In the genomic region with DNA sequence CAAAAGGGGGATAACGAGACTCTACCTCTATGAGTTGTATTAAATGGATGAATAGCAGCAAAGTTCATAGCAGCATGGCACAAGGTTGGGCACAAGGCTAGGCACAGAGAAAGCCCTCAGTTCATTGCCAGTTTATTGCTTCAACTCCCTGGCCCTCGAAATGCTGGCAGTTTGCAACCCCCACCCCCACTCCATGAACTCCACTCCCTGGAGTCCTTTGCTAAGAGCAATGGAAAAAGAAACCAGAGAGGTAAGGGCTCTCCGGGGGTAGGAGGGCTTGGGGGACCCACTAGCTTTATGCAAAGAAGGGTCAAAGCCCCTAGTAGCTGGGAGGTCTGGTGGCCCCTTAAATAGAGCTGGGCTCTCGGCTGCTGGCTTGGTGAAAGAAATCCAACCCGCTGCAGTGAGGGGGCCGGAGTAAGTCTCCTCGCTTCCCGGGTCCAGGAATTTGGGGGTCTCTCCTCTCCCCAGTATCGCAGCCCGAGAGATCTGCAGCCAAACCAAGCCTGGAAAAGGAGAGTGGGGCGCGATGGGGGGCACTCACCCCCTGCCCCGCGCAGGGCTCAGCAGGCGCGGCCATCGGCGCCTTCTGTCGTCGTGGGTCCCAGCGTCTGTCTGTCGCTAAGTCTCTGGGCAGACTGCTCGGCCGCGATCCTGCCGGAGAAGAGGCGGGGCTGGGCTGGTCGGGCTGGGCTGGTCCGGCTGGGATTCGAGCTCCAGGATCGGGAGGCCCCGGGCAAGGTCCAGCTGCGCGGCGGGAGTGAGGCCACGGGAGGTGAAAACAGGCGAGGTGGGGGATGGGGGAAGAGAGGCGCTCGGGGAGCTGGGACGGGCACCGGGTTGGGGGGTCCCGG, we compare ENCODE assay signal across 8 cellular contexts. TPM values are rescaled to one million over a fixed set of nuclear protein-coding genes. Genes with fewer than 3 reads are reported as not detected.
DNase-seq lines count a peak whose midpoint lies in the region; ATAC-seq, FAIRE-seq and TF ChIP-seq lines count a peak whose summit lies in the region.
"Not testable (repeated sequence)": the region's sequence is repeated elsewhere in the genome, so short reads cannot be mapped to it uniquely, and the experiment has no call there.

No MANE protein-coding gene starts in this region.

- not testable (repeated sequence) for H3K4me1 ChIP-seq in esophagus muscularis mucosa; left ventricle myocardium inferior; HepG2 (ENCODE audit: insufficient read depth, low read length); psoas muscle; upper lobe of right lung

- not testable (repeated sequence) for TF ChIP-seq CTCF in WERI-Rb-1 (IDR thresholded peaks at IDR 0.05; ENCODE audit: low read depth, low read length); astrocyte of the cerebellum (IDR thresholded peaks at IDR 0.05; ENCODE audit: low read depth, low read length, missing control alignments); esophagus muscularis mucosa (IDR thresholded peaks at IDR 0.05); left ventricle myocardium inferior (IDR thresholded peaks at IDR 0.05; ENCODE audit: borderline replicate concordance); HepG2 (CRISPR knock-in tag; IDR thresholded peaks at IDR 0.05); psoas muscle (IDR thresholded peaks at IDR 0.05); upper lobe of right lung (IDR thresholded peaks at IDR 0.05)

- in situ Hi-C loops in astrocyte of the cerebellum (cut with HindIII; ENCODE audit: low sequenced_read_pairs); HepG2 (cut with HindIII; ENCODE audit: extremely low pct_ligation_motif_present, low pct_unique_long_range_greater_than_20kb): not testable (repeated sequence)

- peak overlapping the region; percentile 58 for H3K4me2 ChIP-seq in HepG2 (ENCODE audit: low read depth, low read length)

- ATAC-seq in HepG2 (peak; percentile 98), psoas muscle (peak; percentile 53 to 81 (median 62)), upper lobe of right lung (peak; percentile 89)

- BruUV-seq in HepG2 (replicated peaks; lab: Mats Ljungman, UMichigan), result not testable (repeated sequence)

- H4K20me1 ChIP-seq in HepG2 (ENCODE audit: insufficient read depth, low read length), result not testable (repeated sequence)

- H3K36me3 ChIP-seq in H7 (replicated peaks; ENCODE audit: control insufficient read depth, insufficient read depth, low read length); WERI-Rb-1; esophagus muscularis mucosa; left ventricle myocardium inferior; HepG2 (replicated peaks in 1 of 2; ENCODE audit: control insufficient read depth in 1 of 2, insufficient read depth in 2 of 2, low read length in 2 of 2); psoas muscle (ENCODE audit: insufficient read depth in 1 of 2, low read depth in 1 of 2); upper lobe of right lung: not testable (repeated sequence)

- peak overlapping the region; percentile 26 for H3K4me3 ChIP-seq in H7 (ENCODE audit: insufficient read depth, low read depth, low read length)
- H3K4me3 ChIP-seq in WERI-Rb-1 (ENCODE audit: low read depth, low read length); psoas muscle; upper lobe of right lung: not testable (repeated sequence)
- H3K4me3 ChIP-seq in astrocyte of the cerebellum (ENCODE audit: low read depth, low read length), result peak overlapping the region; percentile 16
- peak overlapping the region; percentile 27 to 43 (median 32) for H3K4me3 ChIP-seq in esophagus muscularis mucosa
- peak overlapping the region; percentile 35 for H3K4me3 ChIP-seq in left ventricle myocardium inferior
- peak overlapping the region in 2 of 3 experiments; percentile 55 to 58; a peak in 3 of 6 replicates for H3K4me3 ChIP-seq in HepG2 (replicated peaks in 1 of 3; ENCODE audit: insufficient read depth in 1 of 3, low read depth in 2 of 3, low read length in 3 of 3)

- CTCF ChIA-PET in HepG2 (lab: Yijun Ruan, JAX; ENCODE audit: low intra/inter-chr PET ratio, low total read pairs), result not testable (repeated sequence)

- not testable (repeated sequence) for TF ChIP-seq POLR2A in esophagus muscularis mucosa (IDR thresholded peaks at IDR 0.05; ENCODE audit: low read depth); HepG2 (IDR thresholded peaks at IDR 0.05; ENCODE audit: insufficient read depth in 1 of 2, low read depth in 2 of 2, low read length in 2 of 2)

- POLR2A ChIA-PET in HepG2 (lab: Yijun Ruan, JAX), result not testable (repeated sequence)

- WGBS in esophagus muscularis mucosa, result 100% methylated on average over 1 of the region's 42 CpGs
- WGBS in HepG2 (ENCODE audit: low lambda C conversion rate), result 1% methylated on average over 10 of the region's 42 CpGs
- 12 to 40% (median 14%) methylated on average over 3 to 7 of the region's 42 CpGs for WGBS in psoas muscle, 3 donors

- not testable (repeated sequence) for TF ChIP-seq EP300 in esophagus muscularis mucosa (IDR thresholded peaks at IDR 0.05); HepG2 (IDR thresholded peaks at IDR 0.05; ENCODE audit: low read depth in 2 of 2, low read length in 2 of 2); HepG2 (CRISPR knock-in tag; IDR thresholded peaks at IDR 0.05; ENCODE audit: borderline replicate concordance)

- TF ChIP-seq RAD21 in HepG2 (CRISPR knock-in tag; IDR thresholded peaks at IDR 0.05), result not testable (repeated sequence)

- DNase-seq in H7; astrocyte of the cerebellum (ENCODE audit: low read depth); esophagus muscularis mucosa (ENCODE audit: extremely low spot score); left ventricle myocardium inferior; psoas muscle; upper lobe of right lung: not testable (repeated sequence)
- DNase-seq in WERI-Rb-1 (peak; percentile 26), HepG2 (ENCODE audit: low spot score) (peak; percentile 16)

- intact Hi-C loops in esophagus muscularis mucosa (cut with DNase I); left ventricle myocardium inferior (cut with micrococcal nuclease); HepG2 (cut with micrococcal nuclease; ENCODE audit: unreplicated experiment); psoas muscle (cut with DNase I); upper lobe of right lung (cut with DNase I): not testable (repeated sequence)

- H2AFZ ChIP-seq in HepG2 (ENCODE audit: low read length), result not testable (repeated sequence)

- peak overlapping the region; percentile 67; the same call in 1 of the 2 replicates for H3K9ac ChIP-seq in HepG2 (ENCODE audit: insufficient read depth, low read depth, low read length)

- H3K9me3 ChIP-seq in WERI-Rb-1 (ENCODE audit: severe bottlenecking); esophagus muscularis mucosa; left ventricle myocardium inferior (replicated peaks); HepG2 (ENCODE audit: low read length); psoas muscle; upper lobe of right lung: not testable (repeated sequence)

- not testable (repeated sequence) for H3K27ac ChIP-seq in WERI-Rb-1; esophagus muscularis mucosa (replicated peaks in 1 of 4); left ventricle myocardium inferior (replicated peaks); psoas muscle; upper lobe of right lung
- H3K27ac ChIP-seq in HepG2 (ENCODE audit: extremely low read length, insufficient read depth, low read length), result peak overlapping the region; percentile 84

- H3K79me2 ChIP-seq in HepG2 (ENCODE audit: insufficient read depth, low read length), result not testable (repeated sequence)

- FAIRE-seq in HepG2 (lab: Jason Lieb, UNC), result not testable (repeated sequence)

- H3K27me3 ChIP-seq in H7 (ENCODE audit: control insufficient read depth, insufficient read depth, low read length); WERI-Rb-1 (ENCODE audit: insufficient read depth, low read depth, severe bottlenecking); esophagus muscularis mucosa; left ventricle myocardium inferior (ENCODE audit: low read depth); HepG2 (ENCODE audit: control insufficient read depth in 1 of 2, insufficient read depth in 2 of 2, low read length in 2 of 2); psoas muscle (ENCODE audit: insufficient read depth in 3 of 3, low read length in 2 of 3); upper lobe of right lung: not testable (repeated sequence)

RNA-seq across cellular contexts. Expression of a gene that starts 9.2 kb away (rescaled TPM):
- total RNA-seq in H7 (2014; rRNA removed; shearing (Covaris generic)), result 67.5 and 68.0 TPM in 2 replicates
- total RNA-seq in esophagus muscularis mucosa (10 to 100 TPM; 36.5 to 72.1 (median 49.7) TPM), left ventricle myocardium inferior (112 TPM), HepG2 (2016; rRNA removed; fragmentation: Illumina TruSeq; extraction: Trizol) (91.7 and 176 TPM in 2 replicates), psoas muscle (100 to 1,000 TPM in 2 of 4 donors, 10 to 100 TPM in 2; 89.4 to 158 (median 107) TPM), upper lobe of right lung (70.7 TPM)
- 23.7 and 26.9 TPM in 2 replicates for total RNA-seq in HepG2 (2016; cell fraction: cytosol; rRNA removed; fragmentation: Illumina TruSeq; extraction: Trizol; ENCODE audit: low read depth)
- 79.8 and 173 TPM in 2 replicates for total RNA-seq in HepG2 (2016; cell fraction: insoluble cytoplasmic fraction; rRNA removed; fragmentation: Illumina TruSeq; extraction: Trizol)
- total RNA-seq in HepG2 (2016; cell fraction: membrane; rRNA removed; fragmentation: Illumina TruSeq; extraction: Trizol), result 56.9 and 69.3 TPM in 2 replicates
- total RNA-seq in HepG2 (2016; cell fraction: nucleus; rRNA removed; fragmentation: Illumina TruSeq; extraction: Trizol), result 167 and 204 TPM in 2 replicates
- polyA plus RNA-seq in HepG2 (2011; rRNA removed) (243 and 289 TPM in 2 replicates), psoas muscle (10 to 100 TPM; 34.8 to 92.9 (median 46.4) TPM)
- 201 and 203 TPM in 2 replicates for polyA plus RNA-seq in HepG2 (2011; cell fraction: cytosol; rRNA removed)
- 179 and 192 TPM in 2 replicates for polyA plus RNA-seq in HepG2 (2011; cell fraction: nucleus; rRNA removed)
- polyA plus RNA-seq in HepG2 (2012), result 230 and 254 TPM in 2 replicates
- 21.0 and 22.5 TPM in 2 replicates for polyA plus RNA-seq in HepG2 (2016; cell fraction: cytosol; fragmentation: Illumina TruSeq; extraction: Trizol; ENCODE audit: low read depth)
- polyA plus RNA-seq in HepG2 (2016; cell fraction: insoluble cytoplasmic fraction; fragmentation: Illumina TruSeq; extraction: Trizol; ENCODE audit: low read depth), result 73.1 and 87.0 TPM in 2 replicates
- 39.3 and 45.7 TPM in 2 replicates for polyA plus RNA-seq in HepG2 (2016; cell fraction: membrane; fragmentation: Illumina TruSeq; extraction: Trizol; ENCODE audit: low read depth)
- 234 and 271 TPM in 2 replicates for polyA plus RNA-seq in HepG2 (2016; cell fraction: nucleus; fragmentation: Illumina TruSeq; extraction: Trizol; ENCODE audit: insufficient read depth, low read depth)
- 110 and 255 TPM in 2 replicates for polyA minus RNA-seq in HepG2 (2011; rRNA and poly(A)+ RNA removed; ENCODE audit: low replicate concordance)
- polyA minus RNA-seq in HepG2 (2011; cell fraction: cytosol; rRNA and poly(A)+ RNA removed), result 286 and 433 TPM in 2 replicates
- 151 and 209 TPM in 2 replicates for polyA minus RNA-seq in HepG2 (2011; cell fraction: nucleus; rRNA and poly(A)+ RNA removed)
